ENCODE assay signal across 7 cellular contexts in the genomic region with DNA sequence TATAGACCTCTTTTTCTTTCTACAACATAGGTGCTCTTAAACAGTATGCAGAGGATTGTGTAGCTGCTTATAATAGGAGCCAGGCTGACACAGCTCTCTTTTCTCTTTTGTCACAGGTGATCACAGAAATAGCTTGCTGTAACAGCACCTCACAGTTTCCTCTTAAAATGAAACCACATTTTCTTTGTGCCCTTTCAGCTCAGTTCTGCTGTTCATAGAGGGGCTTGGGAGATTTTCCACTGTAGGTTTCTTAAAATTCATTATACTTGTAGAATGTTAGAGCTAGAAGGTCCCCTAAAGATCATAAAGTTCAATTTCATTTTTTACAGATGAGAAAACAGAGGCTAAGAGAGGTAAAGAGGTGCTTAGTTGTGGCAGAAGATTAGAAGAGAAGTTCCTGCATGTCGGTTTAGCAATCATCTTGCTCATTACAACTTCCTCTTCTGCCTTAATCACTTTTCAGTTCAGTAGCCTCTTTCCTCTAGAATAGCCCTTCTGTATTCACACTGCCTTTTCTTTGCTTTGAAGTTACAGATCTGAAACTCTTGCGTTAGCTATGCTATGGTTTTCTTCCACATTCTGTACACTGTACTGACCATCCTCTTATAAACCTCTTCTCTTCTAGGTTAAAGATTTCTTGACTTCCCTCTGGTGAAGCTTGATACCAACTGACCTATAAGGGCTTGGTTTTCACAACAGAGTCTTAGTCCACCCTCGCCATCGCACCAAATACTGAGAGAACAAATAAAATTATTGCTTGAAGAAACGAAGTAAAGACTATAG. TPM values are rescaled to one million over a fixed set of nuclear protein-coding genes. Genes with fewer than 3 reads are reported as not detected.
DNase-seq lines count a peak whose midpoint lies in the region; ATAC-seq and TF ChIP-seq lines count a peak whose summit lies in the region.

No MANE protein-coding gene starts in this region.

- intact Hi-C loops in PC-3 (cut with micrococcal nuclease) = no loop called here
- intact Hi-C loops in PC-9 (cut with micrococcal nuclease; ENCODE audit: unreplicated experiment) = no loop called here

- POLR2A ChIA-PET in PC-3 (lab: Charles Lee; ENCODE audit: unreplicated experiment) (no interaction called here), PC-9 (lab: Charles Lee; ENCODE audit: unreplicated experiment) (no interaction called here)

- H3K4me2 ChIP-seq in PC-3 (ENCODE audit: low read length) = peak overlapping the region; percentile 6; the same call in 1 of the 2 replicates
- H3K4me2 ChIP-seq in neural progenitor cell = no peak overlapping the region
- H3K4me2 ChIP-seq in PC-9 = no peak overlapping the region

- DNase-seq in PC-3 (no peak), neural progenitor cell (ENCODE audit: low spot score) (no peak), DMS79 (lab: John Stamatoyannopoulos, UW) (no peak), PC-9 (no peak), NCI-H187 treated with DMSO at 0.1 percent for 48 hours (lab: John Stamatoyannopoulos, UW) (no peak)

- TF ChIP-seq CTCF in PC-3 (conservative IDR thresholded peaks at IDR 0.05; ENCODE audit: low read depth, low read length) (no peak), neural progenitor cell (IDR thresholded peaks at IDR 0.05) (no peak), PC-9 (conservative IDR thresholded peaks at IDR 0.05) (no peak)

- peak; percentile 62 for ATAC-seq in GM19043 (IDR thresholded peaks at IDR 0.05; ENCODE audit: low read depth, unreplicated experiment)
- peak; percentile 31 for ATAC-seq in HG02884 (IDR thresholded peaks at IDR 0.05; ENCODE audit: unreplicated experiment)
- no peak for ATAC-seq in PC-3

- H3K4me1 Mint-ChIP-seq in neural progenitor cell = no peaks in the 10 kb centered on the region

- no peaks in the 10 kb centered on the region for H3F3A ChIP-seq in PC-3 (ENCODE audit: low read length, unreplicated experiment)
- peaks cover 10% of the 10 kb centered on the region for H3F3A ChIP-seq in neural progenitor cell (ENCODE audit: low read depth)
- H3F3A ChIP-seq in PC-9 (ENCODE audit: insufficient read depth, low read depth) = no peaks in the 10 kb centered on the region

- no peak overlapping the region for H3K9ac ChIP-seq in PC-3 (ENCODE audit: low read length)
- H3K9ac ChIP-seq in neural progenitor cell = no peak overlapping the region

- H3K27ac ChIP-seq in PC-3 (ENCODE audit: low read length) (no peak overlapping the region), neural progenitor cell (peak overlapping the region; percentile 19), PC-9 (no peak overlapping the region)

- H3K4me3 ChIP-seq in PC-3 (ENCODE audit: low read length) (no peak overlapping the region), neural progenitor cell (no peak overlapping the region), PC-9 (no peak overlapping the region)

- no peaks in the 10 kb centered on the region for H3K9me3 Mint-ChIP-seq in neural progenitor cell

- H3K9me2 ChIP-seq in PC-3 (replicated peaks; ENCODE audit: low read length) = no peaks in the 10 kb centered on the region
- H3K9me2 ChIP-seq in PC-9 (ENCODE audit: insufficient read depth) = no peaks in the 10 kb centered on the region

- BruUV-seq in PC-3 (replicated peaks; lab: Mats Ljungman, UMichigan) (no TSS peak), PC-9 (replicated peaks; lab: Mats Ljungman, UMichigan) (no TSS peak)

- CTCF ChIA-PET in PC-3 (lab: Charles Lee) (no interaction called here), PC-9 (lab: Charles Lee) (interaction anchor here (0.6 kb wide), 1 partner anchor 21 kb away, joined by 3 read pairs; no protein-coding TSS in a partner anchor)

- H3K4me3 Mint-ChIP-seq in neural progenitor cell = no peak overlapping the region

- H3K9me3 ChIP-seq in PC-3 (ENCODE audit: low read length) (no peaks in the 10 kb centered on the region), neural progenitor cell (ENCODE audit: low read depth) (no peaks in the 10 kb centered on the region), PC-9 (ENCODE audit: insufficient read depth, low read depth) (no peaks in the 10 kb centered on the region)

- H3K27ac Mint-ChIP-seq in neural progenitor cell = no peak overlapping the region

- H4K20me1 ChIP-seq in PC-3 (ENCODE audit: low read length) = no peaks in the 10 kb centered on the region
- no peaks in the 10 kb centered on the region for H4K20me1 ChIP-seq in neural progenitor cell (ENCODE audit: low read depth)
- no peaks in the 10 kb centered on the region for H4K20me1 ChIP-seq in PC-9 (ENCODE audit: insufficient read depth)

- peaks cover 16% of the 10 kb centered on the region for H3K36me3 ChIP-seq in PC-3 (ENCODE audit: low read depth, low read length)
- H3K36me3 ChIP-seq in neural progenitor cell = peaks cover 11% of the 10 kb centered on the region
- H3K36me3 ChIP-seq in PC-9 (ENCODE audit: low read depth) = peaks cover 7% of the 10 kb centered on the region; the same call in 1 of the 2 replicates

- H3K27me3 ChIP-seq in PC-3 (ENCODE audit: low read length) = no peaks in the 10 kb centered on the region
- H3K27me3 ChIP-seq in neural progenitor cell = no peaks in the 10 kb centered on the region
- no peaks in the 10 kb centered on the region for H3K27me3 ChIP-seq in PC-9 (ENCODE audit: insufficient read depth, low read depth)

- H3K27me3 Mint-ChIP-seq in neural progenitor cell (ENCODE audit: insufficient read depth, low read depth) = no peaks in the 10 kb centered on the region

- peaks cover 6% of the 10 kb centered on the region for H3K4me1 ChIP-seq in PC-3 (ENCODE audit: insufficient read depth, low read length)
- H3K4me1 ChIP-seq in neural progenitor cell = peaks cover 6% of the 10 kb centered on the region
- H3K4me1 ChIP-seq in PC-9 (replicated peaks; ENCODE audit: insufficient read depth) = no peaks in the 10 kb centered on the region

- peaks cover 34% of the 10 kb centered on the region for H3K36me3 Mint-ChIP-seq in neural progenitor cell

- H3K79me2 ChIP-seq in PC-3 (ENCODE audit: low read length) = no peaks in the 10 kb centered on the region
- no peaks in the 10 kb centered on the region for H3K79me2 ChIP-seq in neural progenitor cell (ENCODE audit: low read depth)
- no peaks in the 10 kb centered on the region for H3K79me2 ChIP-seq in PC-9 (ENCODE audit: low read depth)

- H2AFZ ChIP-seq in PC-3 (ENCODE audit: low read length) (no peak overlapping the region), neural progenitor cell (replicated peaks) (no peak overlapping the region), PC-9 (no peak overlapping the region)

RNA-seq across cellular contexts. Expression of gene C21orf91, which starts 35.1 kb away (rescaled TPM):
- total RNA-seq in PC-3 (2014; rRNA removed) = 6.1 and 7.7 TPM in 2 replicates
- 34.3 and 59.9 TPM in 2 replicates for total RNA-seq in neural progenitor cell (ENCODE audit: low replicate concordance)
- total RNA-seq in PC-9 (2021) = 14.5 and 15.5 TPM in 2 replicates
